ENCODE assay signal across 8 cellular contexts in the genomic region with DNA sequence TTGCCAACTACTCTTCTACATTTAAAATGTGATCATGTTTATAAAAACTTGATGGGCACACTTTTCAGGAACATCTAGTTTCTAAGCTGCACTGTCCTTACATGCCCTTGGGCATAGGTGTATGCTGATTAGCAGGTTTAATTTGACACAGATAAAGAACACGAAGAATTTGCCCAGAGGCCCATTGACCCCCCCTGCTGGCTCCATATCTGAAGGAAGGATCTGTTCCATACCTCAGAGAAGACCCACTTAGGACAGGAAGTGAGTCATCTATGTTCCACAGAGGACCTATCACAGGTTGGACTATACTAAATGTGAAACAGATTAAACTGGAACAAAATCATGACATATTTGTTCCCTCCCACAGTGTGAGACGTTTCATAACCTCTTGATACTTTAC.
DNase-seq lines count a peak whose midpoint lies in the region; ATAC-seq and TF ChIP-seq lines count a peak whose summit lies in the region.

No MANE protein-coding gene starts in this region.

- H3K9me3 ChIP-seq in BE2C, result no peaks in the 10 kb centered on the region

- TF ChIP-seq CTCF in GM13976 (IDR thresholded peaks at IDR 0.05; ENCODE audit: borderline replicate concordance, control extremely low read depth, extremely low read depth, insufficient read depth, missing control alignments) (no peak), BE2C (IDR thresholded peaks at IDR 0.05; ENCODE audit: low read depth, low read length) (no peak)

- H3K27me3 ChIP-seq in BE2C, result no peaks in the 10 kb centered on the region

- H3K9me3 Mint-ChIP-seq in stimulated activated naive CD8-positive, alpha-beta T cell treated with anti-CD3 and anti-CD28 coated beads, Interleukin-15, amount 100 ng/mL, for 72 hours, result no peaks in the 10 kb centered on the region

- H3K4me1 Mint-ChIP-seq in stimulated activated naive CD8-positive, alpha-beta T cell treated with anti-CD3 and anti-CD28 coated beads, Interleukin-15, amount 100 ng/mL, for 72 hours, result peaks cover 41% of the 10 kb centered on the region

- peak overlapping the region; percentile 62 to 65 for H3K4me3 Mint-ChIP-seq in stimulated activated naive CD8-positive, alpha-beta T cell treated with anti-CD3 and anti-CD28 coated beads, Interleukin-15, amount 100 ng/mL, for 72 hours

- H3K36me3 ChIP-seq in BE2C, result no peaks in the 10 kb centered on the region

- in situ Hi-C loops in GM13976 (cut with MboI; ENCODE audit: low sequenced_read_pairs, unreplicated experiment), result no loop called here

- peak; percentile 17 for DNase-seq in GM13976 (ENCODE audit: low spot score)
- DNase-seq in NOMO-1 treated with dmso at 0.1 percent for 144 hours (lab: John Stamatoyannopoulos, UW; ENCODE audit: unreplicated experiment), result peak; percentile 31
- DNase-seq in activated T-cell treated with anti-CD3 and anti-CD28 coated beads, Interleukin-2, amount 50 U/mL, for 48 hours, result peak; percentile 74
- peak; percentile 3 for DNase-seq in kidney glomerular epithelial cell (lab: John Stamatoyannopoulos, UW)
- DNase-seq in stimulated activated naive CD8-positive, alpha-beta T cell treated with anti-CD3 and anti-CD28 coated beads, Interleukin-15, amount 100 ng/mL, for 72 hours, result peak; percentile 50 to 74
- no peak for DNase-seq in 8988T
- DNase-seq in BE2C, result no peak
- DNase-seq in dedifferentiated amniotic fluid mesenchymal stem cell (ENCODE audit: extremely low spot score), result no peak

- no peaks in the 10 kb centered on the region for H3K27me3 Mint-ChIP-seq in stimulated activated naive CD8-positive, alpha-beta T cell treated with anti-CD3 and anti-CD28 coated beads, Interleukin-15, amount 100 ng/mL, for 72 hours

- H3K27ac Mint-ChIP-seq in stimulated activated naive CD8-positive, alpha-beta T cell treated with anti-CD3 and anti-CD28 coated beads, Interleukin-15, amount 100 ng/mL, for 72 hours, result peak overlapping the region; percentile 61 to 92

- ATAC-seq in stimulated activated naive CD8-positive, alpha-beta T cell treated with anti-CD3 and anti-CD28 coated beads, Interleukin-15, amount 100 ng/mL, for 72 hours, result peak; percentile 100

- no peaks in the 10 kb centered on the region for H3K4me1 ChIP-seq in BE2C

- H3K4me3 ChIP-seq in BE2C (ENCODE audit: low read depth, low read length), result no peak overlapping the region

Comparison
In these comparisons a context has a peak if more than half of its experiments do, and no peak if none do; other contexts are left out.
1. DNase-seq: peak in GM13976 (single experiment), NOMO-1 treated with dmso at 0.1 percent for 144 hours (single experiment), activated T-cell treated with anti-CD3 and anti-CD28 coated beads, Interleukin-2, amount 50 U/mL, for 48 hours (2 of 2), kidney glomerular epithelial cell (single experiment) and stimulated activated naive CD8-positive, alpha-beta T cell treated with anti-CD3 and anti-CD28 coated beads, Interleukin-15, amount 100 ng/mL, for 72 hours (2 of 2); none in 8988T (single experiment), BE2C (single experiment) and dedifferentiated amniotic fluid mesenchymal stem cell (single experiment).